Comparison of ENCODE assay signal across 19 cellular contexts in genomic region chr10:33588974-33589600, GRCh38.
"Had no signal": no experiment of that assay in that cellular context is flagged by ENCODE, and none has a peak within 500 bp of the region (broad histone marks: within the 10 kb centered on the region; RNA-seq: fewer than 3 reads in every experiment).

No MANE protein-coding gene starts in this region.

- DNase-seq: KBM-7, NCI-H1092, NCI-H1105 treated with DMSO at 0.1 percent for 48 hours, NCI-H1417 treated with DMSO at 0.1 percent for 48 hours, NCI-H146, NCI-H1694 treated with DMSO at 0.1 percent for 48 hours, NCI-H1930, NCI-H2081, NCI-H2107, NCI-H2227 treated with DMSO at 0.1 percent for 48 hours, NCI-H446, NCI-H510A, NCI-H524 treated with DMSO at 0.1 percent for 48 hours, NCI-H69, NCI-H774, SHP77, SK-N-SH, SW 1271 had no signal

- H3K9ac ChIP-seq: SK-N-SH had no signal

- H3K27ac ChIP-seq: RWPE1 had no signal
